In the genomic region with DNA sequence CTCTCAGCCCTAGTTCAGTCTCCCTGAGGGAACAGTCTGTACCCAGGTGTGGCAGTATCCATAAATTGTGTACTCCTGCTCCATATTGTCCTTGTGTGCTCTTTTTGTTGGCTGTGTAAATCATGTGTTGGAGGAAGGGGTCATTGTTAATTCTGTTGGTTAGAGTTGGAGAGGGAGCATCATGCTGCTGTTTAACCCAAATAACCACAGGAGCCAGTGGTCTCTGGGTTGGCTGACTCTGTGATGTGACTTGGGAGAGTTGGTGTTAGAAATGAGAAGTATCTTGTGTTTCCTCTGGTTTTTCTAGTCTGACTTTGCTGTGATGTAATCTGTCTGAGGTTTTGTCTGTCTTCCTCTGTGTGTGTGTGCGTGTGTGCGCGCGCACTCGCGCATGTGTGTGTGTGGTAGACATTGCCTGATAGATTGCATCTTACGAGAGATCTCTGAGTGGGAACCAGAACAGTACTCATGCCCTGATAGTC, we compare ENCODE assay signal across 8 cellular contexts. TPM values are rescaled to one million over a fixed set of nuclear protein-coding genes. Genes with fewer than 3 reads are reported as not detected.
DNase-seq lines count a peak whose midpoint lies in the region; ATAC-seq lines count a peak whose summit lies in the region.

No MANE protein-coding gene starts in this region.

- H3K36me3 Mint-ChIP-seq in activated naive CD8-positive, alpha-beta T cell treated with anti-CD3 and anti-CD28 coated beads for 36 hours, result peaks cover 11% of the 10 kb centered on the region

- peak overlapping the region; percentile 50 for H3K4me3 Mint-ChIP-seq in activated naive CD8-positive, alpha-beta T cell treated with anti-CD3 and anti-CD28 coated beads for 36 hours

- H3K27ac Mint-ChIP-seq in activated naive CD8-positive, alpha-beta T cell treated with anti-CD3 and anti-CD28 coated beads for 36 hours, result peak overlapping the region; percentile 91

- intact Hi-C loops in left colon (cut with DNase I, micrococcal nuclease), result no loop called here

- H3K27me3 Mint-ChIP-seq in activated naive CD8-positive, alpha-beta T cell treated with anti-CD3 and anti-CD28 coated beads for 36 hours, result no peaks in the 10 kb centered on the region

- DNase-seq in T follicular helper cell (ENCODE audit: low read depth), result peak; percentile 81
- peak; percentile 80 for DNase-seq in activated naive CD8-positive, alpha-beta T cell treated with anti-CD3 and anti-CD28 coated beads for 36 hours
- peak; percentile 72 to 79 for DNase-seq in left colon
- peak; percentile 57 for DNase-seq in stimulated activated CD8-positive, alpha-beta memory T cell treated with anti-CD3 and anti-CD28 coated beads, Interleukin-12 subunit alpha, Interleukin-12 subunit beta, amount 100 ng/mL, for 24 hours (ENCODE audit: extremely low read depth)
- DNase-seq in NCI-H82 (lab: John Stamatoyannopoulos, UW), result no peak
- no peak for DNase-seq in NCI-H1105 (lab: John Stamatoyannopoulos, UW)

- ATAC-seq in GM18519 (IDR thresholded peaks at IDR 0.05; ENCODE audit: low FRiP score, unreplicated experiment), result peak; percentile 93
- ATAC-seq in HG02970 (IDR thresholded peaks at IDR 0.05; ENCODE audit: low FRiP score, unreplicated experiment), result peak; percentile 49
- peak; percentile 39 for ATAC-seq in left colon

- no peaks in the 10 kb centered on the region for H3K9me3 Mint-ChIP-seq in activated naive CD8-positive, alpha-beta T cell treated with anti-CD3 and anti-CD28 coated beads for 36 hours

- H3K4me1 Mint-ChIP-seq in activated naive CD8-positive, alpha-beta T cell treated with anti-CD3 and anti-CD28 coated beads for 36 hours, result peaks cover 36% of the 10 kb centered on the region

RNA-seq across cellular contexts. Expression of a gene that starts 30.5 kb away (rescaled TPM):
- 1 to 10 TPM; 6.4 to 8.2 TPM for total RNA-seq in activated naive CD8-positive, alpha-beta T cell treated with anti-CD3 and anti-CD28 coated beads for 36 hours
- 100 to 1,000 TPM; 458 to 553 TPM for total RNA-seq in left colon

RNA-seq across cellular contexts. Expression of a gene that starts 40.5 kb away (rescaled TPM):
- not detected for total RNA-seq in activated naive CD8-positive, alpha-beta T cell treated with anti-CD3 and anti-CD28 coated beads for 36 hours
- not detected for total RNA-seq in left colon

RNA-seq across cellular contexts. Expression of a gene that starts 50.8 kb away (rescaled TPM):
- total RNA-seq in activated naive CD8-positive, alpha-beta T cell treated with anti-CD3 and anti-CD28 coated beads for 36 hours, result 100 to 1,000 TPM; 255 to 290 TPM
- total RNA-seq in left colon, result 10 to 100 TPM; 64.0 to 77.4 TPM

Comparison
In these comparisons a context has a peak if more than half of its experiments do, and no peak if none do; other contexts are left out.
1. ATAC-seq: peak in every context shown above with its lines; median percentile 93 in GM18519; 49 in HG02970; 39 in left colon.
2. DNase-seq: peak in T follicular helper cell (single experiment), activated naive CD8-positive, alpha-beta T cell treated with anti-CD3 and anti-CD28 coated beads for 36 hours (single experiment), left colon (2 of 2) and stimulated activated CD8-positive, alpha-beta memory T cell treated with anti-CD3 and anti-CD28 coated beads, Interleukin-12 subunit alpha, Interleukin-12 subunit beta, amount 100 ng/mL, for 24 hours (single experiment); none in NCI-H82 (single experiment) and NCI-H1105 (single experiment).
3. RNA of a gene that starts 30.5 kb away (total RNA-seq): 458 to 553 TPM in left colon; 6.4 to 8.2 TPM in activated naive CD8-positive, alpha-beta T cell treated with anti-CD3 and anti-CD28 coated beads for 36 hours; every median in the first group is over 10 times any median in the second.